Comparison of ENCODE assay signal across 24 cellular contexts in the genomic region with DNA sequence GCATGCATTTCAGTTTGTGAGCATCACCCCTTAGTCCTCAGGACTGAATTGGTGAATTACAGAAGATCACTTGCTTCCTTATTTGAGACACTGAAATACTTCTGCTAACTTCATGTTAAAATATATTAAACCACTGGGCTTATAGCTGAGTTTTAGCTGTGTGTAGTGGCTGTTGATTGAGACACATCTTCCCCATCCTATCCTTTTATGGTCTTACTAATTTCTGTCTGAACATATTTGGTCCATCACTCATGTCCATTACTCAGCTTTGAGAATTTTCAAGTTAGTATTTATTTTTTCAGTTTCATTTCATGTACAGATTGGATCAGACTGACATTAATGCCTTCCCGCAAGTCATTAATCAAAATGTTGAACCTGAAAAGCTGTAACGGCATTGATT.
DNase-seq lines count a peak whose midpoint lies in the region; TF ChIP-seq lines count a peak whose summit lies in the region.
"Had no signal": no experiment of that assay in that cellular context is flagged by ENCODE, and none has a peak within 500 bp of the region (broad histone marks: within the 10 kb centered on the region; RNA-seq: fewer than 3 reads in every experiment).

No MANE protein-coding gene starts in this region.

- H4K20me1 ChIP-seq in GM23248 (ENCODE audit: insufficient read depth) (no peaks in the 10 kb centered on the region), PC-9 (ENCODE audit: insufficient read depth) (no peaks in the 10 kb centered on the region; the same call in 1 of the 2 replicates)

- POLR2A ChIA-PET in PC-9 (lab: Charles Lee; ENCODE audit: unreplicated experiment): no interaction called here

- H3K36me3 ChIP-seq in GM23248 (ENCODE audit: low read depth) (no peaks in the 10 kb centered on the region), adipocyte (ENCODE audit: control insufficient read depth, insufficient read depth, low read length, severe bottlenecking) (no peaks in the 10 kb centered on the region), esophagus muscularis mucosa (no peaks in the 10 kb centered on the region), PC-9 (ENCODE audit: low read depth) (no peaks in the 10 kb centered on the region)
- H3K36me3 ChIP-seq: BE2C had no signal

- TF ChIP-seq CTCF in esophagus muscularis mucosa (IDR thresholded peaks at IDR 0.05) (no peak), PC-9 (conservative IDR thresholded peaks at IDR 0.05) (no peak)

- H3F3A ChIP-seq in GM23248 (ENCODE audit: insufficient read depth) (peaks cover 12% of the 10 kb centered on the region), PC-9 (ENCODE audit: insufficient read depth, low read depth) (no peaks in the 10 kb centered on the region)

- H3K4me1 ChIP-seq in GM23248 (ENCODE audit: insufficient read depth) (peaks cover 26% of the 10 kb centered on the region), adipocyte (ENCODE audit: control insufficient read depth, insufficient read depth, low read length) (peaks cover 19% of the 10 kb centered on the region), esophagus muscularis mucosa (no peaks in the 10 kb centered on the region), PC-9 (replicated peaks; ENCODE audit: insufficient read depth) (no peaks in the 10 kb centered on the region)
- H3K4me1 ChIP-seq: parathyroid adenoma had no signal

- H3K9me2 ChIP-seq in GM23248 (ENCODE audit: insufficient read depth) (no peaks in the 10 kb centered on the region), PC-9 (ENCODE audit: insufficient read depth) (no peaks in the 10 kb centered on the region)

- H3K4me2 ChIP-seq in GM23248 (ENCODE audit: unreplicated experiment) (peak overlapping the region; percentile 68), PC-9 (no peak overlapping the region)

- 70 to 76% methylated on average over 2 of the region's 2 CpGs for WGBS in GM23248 (ENCODE audit: low coverage in 1 of 2, low lambda C conversion rate in 2 of 2, missing lambda C conversion rate in 2 of 2), 2 experiments
- WGBS in esophagus muscularis mucosa: 95% methylated on average over 2 of the region's 2 CpGs

- H3K9me3 ChIP-seq in GM23248 (ENCODE audit: low read depth) (no peaks in the 10 kb centered on the region), adipocyte (ENCODE audit: control insufficient read depth, low read length) (no peaks in the 10 kb centered on the region), esophagus muscularis mucosa (no peaks in the 10 kb centered on the region), PC-9 (ENCODE audit: insufficient read depth, low read depth) (no peaks in the 10 kb centered on the region)

- TF ChIP-seq POLR2A in esophagus muscularis mucosa (IDR thresholded peaks at IDR 0.05; ENCODE audit: low read depth): no peak

- no peak overlapping the region for H3K27ac ChIP-seq in GM23248
- no peak overlapping the region for H3K27ac ChIP-seq in esophagus muscularis mucosa (replicated peaks in 1 of 4)
- H3K27ac ChIP-seq in PC-9: no peak overlapping the region
- H3K27ac ChIP-seq in caudate nucleus (ENCODE audit: low read depth, low read length): no peak overlapping the region
- H3K27ac ChIP-seq: parathyroid adenoma had no signal

- in situ Hi-C loops in GM23248 (cut with MboI): no loop called here

- peak; percentile 69 for DNase-seq in GM23248
- DNase-seq in adipocyte (ENCODE audit: low read depth): peak; percentile 57
- DNase-seq in fibroblast of peridontal ligament (ENCODE audit: extremely low read depth): peak; percentile 80
- DNase-seq in skeletal muscle cell (ENCODE audit: low read depth): peak; percentile 75
- no peak for DNase-seq in esophagus muscularis mucosa (ENCODE audit: extremely low spot score)
- no peak for DNase-seq in PC-9
- no peak for DNase-seq in caudate nucleus (lab: John Stamatoyannopoulos, UW)
- no peak for DNase-seq in SIG-M5 treated with dmso at 0.1 percent for 504 hours (lab: John Stamatoyannopoulos, UW; ENCODE audit: unreplicated experiment)
- DNase-seq: activated CD4-positive, alpha-beta T cell treated with anti-CD3 and anti-CD28 coated beads for 36 hours; BE2C; central memory CD4-positive, alpha-beta T cell; H9; hippocampal formation; islet precursor cell; KBM-7; naive thymus-derived CD4-positive, alpha-beta T cell; NCI-H1048; NCI-H2029 treated with DMSO at 0.1 percent for 48 hours; NCI-H510A; NK-92 treated with Interleukin-12 subunit alpha and Interleukin-12 subunit beta, amount 100 ng/mL, for 24 hours; stimulated activated CD4-positive, alpha-beta T cell treated with anti-CD3 and anti-CD28 coated beads, Interleukin-1b, Interleukin-23, amount 100 ng/mL, for 48 hours; stimulated activated naive CD4-positive, alpha-beta T cell treated with Interleukin-2 at 50 U/mL for 16 hours had no signal

- no peak overlapping the region for H2AFZ ChIP-seq in GM23248
- no peak overlapping the region for H2AFZ ChIP-seq in PC-9
- H2AFZ ChIP-seq: parathyroid adenoma had no signal

- H3K79me2 ChIP-seq in GM23248 (ENCODE audit: insufficient read depth) (no peaks in the 10 kb centered on the region), PC-9 (ENCODE audit: low read depth) (no peaks in the 10 kb centered on the region)
- H3K79me2 ChIP-seq: parathyroid adenoma had no signal

- CTCF ChIA-PET in PC-9 (lab: Charles Lee): no interaction called here

- no TSS peak for BruUV-seq in PC-9 (replicated peaks; lab: Mats Ljungman, UMichigan)

- intact Hi-C loops in esophagus muscularis mucosa (cut with DNase I): no loop called here
- intact Hi-C loops in PC-9 (cut with micrococcal nuclease; ENCODE audit: unreplicated experiment): no loop called here

- no peaks in the 10 kb centered on the region for H3K27me3 ChIP-seq in GM23248 (replicated peaks; ENCODE audit: insufficient read depth)
- no peaks in the 10 kb centered on the region for H3K27me3 ChIP-seq in adipocyte (replicated peaks; ENCODE audit: control insufficient read depth, insufficient read depth, low read length)
- no peaks in the 10 kb centered on the region for H3K27me3 ChIP-seq in esophagus muscularis mucosa
- H3K27me3 ChIP-seq in PC-9 (ENCODE audit: insufficient read depth, low read depth): peaks cover 11% of the 10 kb centered on the region
- H3K27me3 ChIP-seq: BE2C had no signal

- H3K9ac ChIP-seq in GM23248 (no peak overlapping the region), adipocyte (ENCODE audit: low read length) (peak overlapping the region; percentile 11)
- H3K9ac ChIP-seq: parathyroid adenoma had no signal

- no peak for TF ChIP-seq EP300 in esophagus muscularis mucosa (IDR thresholded peaks at IDR 0.05)

- H3K4me3 ChIP-seq in GM23248 (no peak overlapping the region), adipocyte (ENCODE audit: low read length) (no peak overlapping the region), skeletal muscle cell (ENCODE audit: low read depth, low read length) (no peak overlapping the region), esophagus muscularis mucosa (no peak overlapping the region), PC-9 (no peak overlapping the region)
- H3K4me3 ChIP-seq: lung had no signal

Comparison
In these comparisons a context has a peak if more than half of its experiments do, and no peak if none do; other contexts are left out.
1. DNase-seq: peak in GM23248 (single experiment), adipocyte (single experiment), fibroblast of peridontal ligament (single experiment) and skeletal muscle cell (single experiment); none in esophagus muscularis mucosa (single experiment), PC-9 (0 of 2), caudate nucleus (0 of 61) and SIG-M5 treated with dmso at 0.1 percent for 504 hours (single experiment).